ENCODE assay signal across 8 cellular contexts in the genomic region with DNA sequence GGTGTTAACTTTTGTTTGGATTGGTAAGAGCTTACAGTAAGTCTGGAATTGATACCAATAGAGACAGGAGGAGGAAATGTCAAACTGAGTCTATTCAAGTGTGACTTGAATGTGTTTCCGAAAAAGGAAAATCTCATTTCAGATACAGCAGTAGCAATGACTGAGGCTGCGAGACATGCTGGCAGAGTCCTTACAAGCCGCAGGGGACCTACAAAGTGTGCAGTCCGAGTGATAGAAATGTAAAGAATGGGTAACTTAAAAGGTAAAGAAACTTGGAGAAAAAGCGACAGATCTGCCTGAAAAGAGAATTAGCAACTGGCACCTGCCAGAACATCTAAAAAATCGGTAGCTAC. TPM values are rescaled to one million over a fixed set of nuclear protein-coding genes. Genes with fewer than 3 reads are reported as not detected.
DNase-seq lines count a peak whose midpoint lies in the region; ATAC-seq, FAIRE-seq and TF ChIP-seq lines count a peak whose summit lies in the region.

No MANE protein-coding gene starts in this region.

- POLR2A ChIA-PET in GM10248 (lab: Yijun Ruan, JAX) = no interaction called here

- H3K27me3 ChIP-seq in hepatocyte (no peaks in the 10 kb centered on the region), skeletal muscle tissue (ENCODE audit: control insufficient read depth in 3 of 3, insufficient read depth in 3 of 3, low read length in 3 of 3) (no peaks in the 10 kb centered on the region)

- TF ChIP-seq CTCF in GM10248 (IDR thresholded peaks at IDR 0.05; ENCODE audit: control extremely low read depth, extremely low read depth, low read depth, missing control alignments) (no peak), hepatocyte (IDR thresholded peaks at IDR 0.05; ENCODE audit: poor library complexity) (no peak)

- H3K4me3 ChIP-seq in hepatocyte = peak overlapping the region; percentile 44
- H3K4me3 ChIP-seq in skeletal muscle tissue (ENCODE audit: low read length in 3 of 3) = peak overlapping the region; percentile 72 to 96 (median 84)

- H4K20me1 ChIP-seq in hepatocyte (ENCODE audit: insufficient read depth, poor library complexity, severe bottlenecking) = no peaks in the 10 kb centered on the region

- 0% methylated on average over 6 of the region's 6 CpGs for WGBS in hepatocyte (ENCODE audit: low lambda C conversion rate, missing lambda C conversion rate)

- ATAC-seq in GM21526 (IDR thresholded peaks at IDR 0.05; ENCODE audit: low FRiP score, unreplicated experiment) = peak; percentile 51

- no peak for TF ChIP-seq POLR2A in H54 (IDR thresholded peaks at IDR 0.05; ENCODE audit: low read depth, low read length)

- H3K4me2 ChIP-seq in hepatocyte = peak overlapping the region; percentile 86

- H3K9ac ChIP-seq in skeletal muscle tissue (ENCODE audit: low read depth in 1 of 3, low read length in 3 of 3) = peak overlapping the region; percentile 80 to 90 (median 90)

- H3K27ac ChIP-seq in hepatocyte (no peak overlapping the region), skeletal muscle tissue (ENCODE audit: low read depth, low read length) (peak overlapping the region; percentile 61)

- H3K36me3 ChIP-seq in hepatocyte (replicated peaks; ENCODE audit: insufficient read depth, low read depth) = no peaks in the 10 kb centered on the region
- H3K36me3 ChIP-seq in skeletal muscle tissue (ENCODE audit: control insufficient read depth in 3 of 3, insufficient read depth in 3 of 3, low read length in 3 of 3) = peaks cover 11 to 20% (median 16%) of the 10 kb centered on the region in 3 donors

- CTCF ChIA-PET in GM10248 (lab: Yijun Ruan, JAX) = interaction anchor here (0.9 to 1.5 kb wide), 6 partner anchors 10 to 106 kb away, joined by 3 to 9 read pairs (median 3); no protein-coding TSS in a partner anchor

- no peaks in the 10 kb centered on the region for H3K9me2 ChIP-seq in hepatocyte (replicated peaks; ENCODE audit: insufficient read depth)

- H3K4me1 ChIP-seq in hepatocyte (ENCODE audit: insufficient read depth) (peaks cover 11% of the 10 kb centered on the region), skeletal muscle tissue (ENCODE audit: control insufficient read depth in 3 of 3, insufficient read depth in 3 of 3, low read length in 3 of 3) (peaks cover 0 to 12% (median 3%) of the 10 kb centered on the region in 3 donors)

- H3K9me3 ChIP-seq in hepatocyte (ENCODE audit: low read depth) (no peaks in the 10 kb centered on the region), skeletal muscle tissue (ENCODE audit: control insufficient read depth in 3 of 3, low read length in 3 of 3) (no peaks in the 10 kb centered on the region)

- DNase-seq in GM10248 (ENCODE audit: extremely low spot score) = peak; percentile 13
- DNase-seq in HTR-8/SVneo (ENCODE audit: insufficient read length, low spot score) = peak; percentile 7
- peak; percentile 12 for DNase-seq in activated naive CD4-positive, alpha-beta T cell treated with anti-CD3 and anti-CD28 coated beads, Interleukin-2, amount 50 U/mL, for 16 hours
- DNase-seq in hepatocyte (ENCODE audit: low spot score) = peak; percentile 17
- DNase-seq in H54 (ENCODE audit: insufficient read length, low spot score) = no peak
- no peak for DNase-seq in NCI-H1417 treated with DMSO at 0.1 percent for 48 hours (lab: John Stamatoyannopoulos, UW)

- peak overlapping the region; percentile 68 for H2AFZ ChIP-seq in hepatocyte

- peaks cover 24% of the 10 kb centered on the region for H3K79me2 ChIP-seq in hepatocyte

- peak; percentile 9 for FAIRE-seq in HTR-8/SVneo (lab: Jason Lieb, UNC)
- no peak for FAIRE-seq in H54 (lab: Jason Lieb, UNC)

RNA-seq across cellular contexts. Expression of gene CWF19L2, which starts 0.4 kb away (rescaled TPM):
- total RNA-seq in hepatocyte = 14.0 and 14.1 TPM in 2 replicates
- 4.3 and 4.4 TPM in 2 replicates for polyA plus RNA-seq in hepatocyte
- total RNA-seq in skeletal muscle tissue = 20.9 TPM

Comparison
In these comparisons a context has a peak if more than half of its experiments do, and no peak if none do; other contexts are left out.
1. DNase-seq: peak in GM10248 (single experiment), HTR-8/SVneo (single experiment), activated naive CD4-positive, alpha-beta T cell treated with anti-CD3 and anti-CD28 coated beads, Interleukin-2, amount 50 U/mL, for 16 hours (single experiment) and hepatocyte (single experiment); none in H54 (single experiment) and NCI-H1417 treated with DMSO at 0.1 percent for 48 hours (single experiment).